In the genomic region with DNA sequence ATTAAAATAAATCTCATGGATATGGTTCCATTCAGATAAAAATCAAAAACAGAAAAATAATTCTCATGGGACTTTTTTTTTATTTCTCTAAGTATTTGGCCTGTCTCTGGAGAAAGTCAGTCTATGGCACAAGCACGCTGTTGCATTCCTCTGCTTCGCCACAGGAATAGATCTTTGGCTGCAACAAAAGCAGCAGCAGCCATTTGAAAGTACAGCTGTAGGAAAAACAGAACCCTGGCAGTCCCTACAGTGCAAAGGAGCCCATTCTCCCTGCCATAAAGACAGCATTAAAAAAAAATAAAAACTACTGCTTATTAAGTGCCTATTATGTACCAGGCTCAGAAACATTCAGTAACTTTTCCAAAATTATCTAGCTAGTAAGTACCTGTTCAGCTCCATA, we compare ENCODE assay signal across 26 cellular contexts. TPM values are rescaled to one million over a fixed set of nuclear protein-coding genes. Genes with fewer than 3 reads are reported as not detected.
DNase-seq lines count a peak whose midpoint lies in the region; ATAC-seq and TF ChIP-seq lines count a peak whose summit lies in the region.
"Had no signal": no experiment of that assay in that cellular context is flagged by ENCODE, and none has a peak within 500 bp of the region (broad histone marks: within the 10 kb centered on the region; RNA-seq: fewer than 3 reads in every experiment).

No MANE protein-coding gene starts in this region.

- peak; percentile 84 for ATAC-seq in Right ventricle myocardium inferior
- ATAC-seq in activated naive CD8-positive, alpha-beta T cell treated with anti-CD3 and anti-CD28 coated beads, Interleukin-2, amount 50 U/mL, for 24 hours = no peak
- ATAC-seq: CD8-positive, alpha-beta T cell; HepG2; stimulated activated naive CD8-positive, alpha-beta T cell treated with anti-CD3 and anti-CD28 coated beads, Interleukin-15, Interleukin-2, amounts not matched to agents 100 U/mL and 50 U/mL, for 24 hours had no signal

- H3K4me3 ChIP-seq in right atrium auricular region = no peak overlapping the region
- H3K4me3 ChIP-seq in transverse colon = no peak overlapping the region
- no peak overlapping the region for H3K4me3 ChIP-seq in A673 (ENCODE audit: low read depth, low read length, poor library complexity, severe bottlenecking)
- H3K4me3 ChIP-seq: breast epithelium had no signal

- in situ Hi-C loops in transverse colon (cut with MboI; ENCODE audit: low pct_ligation_motif_present in 1 of 4, low pct_unique_long_range_greater_than_20kb in 1 of 4, low sequenced_read_pairs in 3 of 4) = no loop called here

- TF ChIP-seq EP300 in transverse colon (IDR thresholded peaks at IDR 0.05; ENCODE audit: low read depth) = no peak

- no peaks in the 10 kb centered on the region for H3K4me1 Mint-ChIP-seq in activated naive CD8-positive, alpha-beta T cell treated with anti-CD3 and anti-CD28 coated beads, Interleukin-2, amount 50 U/mL, for 24 hours
- H3K4me1 Mint-ChIP-seq: activated naive CD8-positive, alpha-beta T cell treated with anti-CD3 and anti-CD28 coated beads for 36 hours had no signal

- intact Hi-C loops in Right ventricle myocardium inferior (cut with DNase I) = no loop called here
- intact Hi-C loops in transverse colon (cut with DNase I; ENCODE audit: low total_unique reads) = no loop called here
- intact Hi-C loops in A673 (cut with micrococcal nuclease; ENCODE audit: unreplicated experiment) = no loop called here

- H3K27me3 ChIP-seq in right atrium auricular region (no peaks in the 10 kb centered on the region), transverse colon (no peaks in the 10 kb centered on the region), A673 (replicated peaks; ENCODE audit: insufficient read depth, low read depth, low read length, poor library complexity) (no peaks in the 10 kb centered on the region)
- H3K27me3 ChIP-seq: breast epithelium had no signal

- POLR2A ChIA-PET in A673 (lab: Charles Lee; ENCODE audit: low non-redundant PET) = no interaction called here

- H3K9me3 Mint-ChIP-seq in activated naive CD8-positive, alpha-beta T cell treated with anti-CD3 and anti-CD28 coated beads, Interleukin-2, amount 50 U/mL, for 24 hours = peaks cover 7% of the 10 kb centered on the region
- H3K9me3 Mint-ChIP-seq: CD8-positive, alpha-beta T cell had no signal

- H3K36me3 ChIP-seq in right atrium auricular region (peaks cover 2% of the 10 kb centered on the region), transverse colon (peaks cover 0 to 12% (median 4%) of the 10 kb centered on the region in 4 donors), A673 (ENCODE audit: insufficient read depth, low read length, poor library complexity, severe bottlenecking) (no peaks in the 10 kb centered on the region)
- H3K36me3 ChIP-seq: breast epithelium had no signal

- no peak for TF ChIP-seq POLR2A in transverse colon (IDR thresholded peaks at IDR 0.05)

- H3K4me3 Mint-ChIP-seq in activated naive CD8-positive, alpha-beta T cell treated with anti-CD3 and anti-CD28 coated beads, Interleukin-2, amount 50 U/mL, for 24 hours = no peak overlapping the region
- H3K4me3 Mint-ChIP-seq: activated naive CD8-positive, alpha-beta T cell treated with anti-CD3 and anti-CD28 coated beads for 36 hours; CD8-positive, alpha-beta T cell; dendritic cell treated with granulocyte-macrophage colony-stimulating factor and Interleukin-4, amounts not matched to agents 40 ng/mL and 50 ng/mL, for 4 days; T-helper 2 cell treated with Interferon-gamma antibody and Interleukin-4, amounts not matched to agents 5 μg/mL and 100 μg/mL, for 36 hours had no signal

- CTCF ChIA-PET in A673 (lab: Charles Lee) = no interaction called here

- DNase-seq in Right ventricle myocardium inferior (ENCODE audit: missing footprints) (no peak), right atrium auricular region (ENCODE audit: low spot score) (no peak), fibroblast of gingiva (ENCODE audit: low read depth) (peak; percentile 62), mucosa of gallbladder (ENCODE audit: low spot score) (peak; percentile 34), transverse colon (no peak), A673 (ENCODE audit: low spot score) (no peak), GM19240 (ENCODE audit: insufficient read length, low spot score) (no peak)
- DNase-seq in activated naive CD8-positive, alpha-beta T cell treated with anti-CD3 and anti-CD28 coated beads, Interleukin-2, amount 50 U/mL, for 24 hours = no peak
- DNase-seq: 8988T; activated naive CD8-positive, alpha-beta T cell treated with anti-CD3 and anti-CD28 coated beads for 36 hours; activated T-cell treated with anti-CD3 and anti-CD28 coated beads for 4 hours; CD8-positive, alpha-beta T cell; DMS 273 treated with DMSO at 0.1 percent for 48 hours; head of caudate nucleus; kidney glomerular epithelial cell; mammary epithelial cell; MV-4-11; NCI-H1436 treated with DMSO at 0.1 percent for 48 hours; NCI-H2107; NCI-H446 treated with DMSO at 0.1 percent for 48 hours; OCI-M1; stimulated activated naive CD8-positive, alpha-beta T cell treated with anti-CD3 and anti-CD28 coated beads, Interleukin-15, Interleukin-2, amounts not matched to agents 100 U/mL and 50 U/mL, for 24 hours had no signal

- H3K4me1 ChIP-seq in right atrium auricular region (no peaks in the 10 kb centered on the region), transverse colon (peaks cover 0 to 17% (median 4%) of the 10 kb centered on the region in 4 donors), A673 (ENCODE audit: insufficient read depth, low read length, poor library complexity, severe bottlenecking) (no peaks in the 10 kb centered on the region)
- H3K4me1 ChIP-seq: breast epithelium had no signal

- 69 to 76% methylated on average over 2 of the region's 2 CpGs for WGBS in transverse colon (ENCODE audit: low coverage in 1 of 2), 2 donors

- H3K9me3 ChIP-seq in right atrium auricular region (peaks cover 0 to 8% of the 10 kb centered on the region in 2 donors), transverse colon (no peaks in the 10 kb centered on the region), A673 (ENCODE audit: low read depth, low read length, poor library complexity, severe bottlenecking) (no peaks in the 10 kb centered on the region)
- H3K9me3 ChIP-seq: breast epithelium had no signal

- H3K27ac ChIP-seq in right atrium auricular region (no peak overlapping the region), transverse colon (peak overlapping the region in 3 of 4 donors; percentile 30 to 58 (median 52)), A673 (ENCODE audit: low read depth, low read length, poor library complexity, severe bottlenecking) (no peak overlapping the region)
- H3K27ac ChIP-seq: breast epithelium had no signal

- peaks cover 42% of the 10 kb centered on the region for H3K36me3 Mint-ChIP-seq in activated naive CD8-positive, alpha-beta T cell treated with anti-CD3 and anti-CD28 coated beads, Interleukin-2, amount 50 U/mL, for 24 hours (ENCODE audit: low read depth)

- no peak overlapping the region for H3K27ac Mint-ChIP-seq in activated naive CD8-positive, alpha-beta T cell treated with anti-CD3 and anti-CD28 coated beads, Interleukin-2, amount 50 U/mL, for 24 hours
- H3K27ac Mint-ChIP-seq: activated naive CD8-positive, alpha-beta T cell treated with anti-CD3 and anti-CD28 coated beads for 36 hours; CD8-positive, alpha-beta T cell; dendritic cell treated with granulocyte-macrophage colony-stimulating factor and Interleukin-4, amounts not matched to agents 40 ng/mL and 50 ng/mL, for 4 days; T-helper 2 cell treated with Interferon-gamma antibody and Interleukin-4, amounts not matched to agents 5 μg/mL and 100 μg/mL, for 36 hours had no signal

- no TSS peak for BruUV-seq in A673 (replicated peaks; lab: Mats Ljungman, UMichigan)

- H3K27me3 Mint-ChIP-seq in activated naive CD8-positive, alpha-beta T cell treated with anti-CD3 and anti-CD28 coated beads, Interleukin-2, amount 50 U/mL, for 24 hours = no peaks in the 10 kb centered on the region
- H3K27me3 Mint-ChIP-seq: activated naive CD8-positive, alpha-beta T cell treated with anti-CD3 and anti-CD28 coated beads for 36 hours; dendritic cell treated with granulocyte-macrophage colony-stimulating factor and Interleukin-4, amounts not matched to agents 40 ng/mL and 50 ng/mL, for 4 days had no signal

- TF ChIP-seq CTCF in right atrium auricular region (IDR thresholded peaks at IDR 0.05) (no peak), transverse colon (IDR thresholded peaks at IDR 0.05) (no peak), A673 (conservative IDR thresholded peaks at IDR 0.05; ENCODE audit: low read depth, low read length) (no peak)

RNA-seq across cellular contexts. Expression of a gene that starts 22.8 kb away (rescaled TPM):
- total RNA-seq in Right ventricle myocardium inferior = 3.2 TPM
- total RNA-seq in right atrium auricular region = 1 to 10 TPM; 3.3 to 4.9 TPM
- total RNA-seq in mucosa of gallbladder = 16.3 TPM
- 10 to 100 TPM in 3 of 4 donors, 1 to 10 TPM in 1; 10.0 to 68.6 (median 51.9) TPM for total RNA-seq in transverse colon
- total RNA-seq in A673 (2021) = 7.1 and 7.9 TPM in 2 replicates

Comparison
In these comparisons a context has a peak if more than half of its experiments do, and no peak if none do; other contexts are left out.
1. DNase-seq: peak in fibroblast of gingiva (single experiment) and mucosa of gallbladder (single experiment); none in Right ventricle myocardium inferior (single experiment), right atrium auricular region (single experiment), transverse colon (single experiment), A673 (single experiment), activated naive CD8-positive, alpha-beta T cell treated with anti-CD3 and anti-CD28 coated beads, Interleukin-2, amount 50 U/mL, for 24 hours (single experiment) and GM19240 (single experiment).
2. H3K27ac ChIP-seq: peak in transverse colon (3 of 4); none in right atrium auricular region (0 of 2) and A673 (single experiment).